In genomic region chr13:20206065-20206725, GRCh38 we compare ENCODE assay signal across 1 cellular context.
TF ChIP-seq lines count a peak whose summit lies in the region.

No MANE protein-coding gene starts in this region.

TF ChIP-seq in GM23338, 12 proteins besides CTCF, POLR2A, EP300 and RAD21 (continued from another document):
- TF ChIP-seq, protein P1, sequence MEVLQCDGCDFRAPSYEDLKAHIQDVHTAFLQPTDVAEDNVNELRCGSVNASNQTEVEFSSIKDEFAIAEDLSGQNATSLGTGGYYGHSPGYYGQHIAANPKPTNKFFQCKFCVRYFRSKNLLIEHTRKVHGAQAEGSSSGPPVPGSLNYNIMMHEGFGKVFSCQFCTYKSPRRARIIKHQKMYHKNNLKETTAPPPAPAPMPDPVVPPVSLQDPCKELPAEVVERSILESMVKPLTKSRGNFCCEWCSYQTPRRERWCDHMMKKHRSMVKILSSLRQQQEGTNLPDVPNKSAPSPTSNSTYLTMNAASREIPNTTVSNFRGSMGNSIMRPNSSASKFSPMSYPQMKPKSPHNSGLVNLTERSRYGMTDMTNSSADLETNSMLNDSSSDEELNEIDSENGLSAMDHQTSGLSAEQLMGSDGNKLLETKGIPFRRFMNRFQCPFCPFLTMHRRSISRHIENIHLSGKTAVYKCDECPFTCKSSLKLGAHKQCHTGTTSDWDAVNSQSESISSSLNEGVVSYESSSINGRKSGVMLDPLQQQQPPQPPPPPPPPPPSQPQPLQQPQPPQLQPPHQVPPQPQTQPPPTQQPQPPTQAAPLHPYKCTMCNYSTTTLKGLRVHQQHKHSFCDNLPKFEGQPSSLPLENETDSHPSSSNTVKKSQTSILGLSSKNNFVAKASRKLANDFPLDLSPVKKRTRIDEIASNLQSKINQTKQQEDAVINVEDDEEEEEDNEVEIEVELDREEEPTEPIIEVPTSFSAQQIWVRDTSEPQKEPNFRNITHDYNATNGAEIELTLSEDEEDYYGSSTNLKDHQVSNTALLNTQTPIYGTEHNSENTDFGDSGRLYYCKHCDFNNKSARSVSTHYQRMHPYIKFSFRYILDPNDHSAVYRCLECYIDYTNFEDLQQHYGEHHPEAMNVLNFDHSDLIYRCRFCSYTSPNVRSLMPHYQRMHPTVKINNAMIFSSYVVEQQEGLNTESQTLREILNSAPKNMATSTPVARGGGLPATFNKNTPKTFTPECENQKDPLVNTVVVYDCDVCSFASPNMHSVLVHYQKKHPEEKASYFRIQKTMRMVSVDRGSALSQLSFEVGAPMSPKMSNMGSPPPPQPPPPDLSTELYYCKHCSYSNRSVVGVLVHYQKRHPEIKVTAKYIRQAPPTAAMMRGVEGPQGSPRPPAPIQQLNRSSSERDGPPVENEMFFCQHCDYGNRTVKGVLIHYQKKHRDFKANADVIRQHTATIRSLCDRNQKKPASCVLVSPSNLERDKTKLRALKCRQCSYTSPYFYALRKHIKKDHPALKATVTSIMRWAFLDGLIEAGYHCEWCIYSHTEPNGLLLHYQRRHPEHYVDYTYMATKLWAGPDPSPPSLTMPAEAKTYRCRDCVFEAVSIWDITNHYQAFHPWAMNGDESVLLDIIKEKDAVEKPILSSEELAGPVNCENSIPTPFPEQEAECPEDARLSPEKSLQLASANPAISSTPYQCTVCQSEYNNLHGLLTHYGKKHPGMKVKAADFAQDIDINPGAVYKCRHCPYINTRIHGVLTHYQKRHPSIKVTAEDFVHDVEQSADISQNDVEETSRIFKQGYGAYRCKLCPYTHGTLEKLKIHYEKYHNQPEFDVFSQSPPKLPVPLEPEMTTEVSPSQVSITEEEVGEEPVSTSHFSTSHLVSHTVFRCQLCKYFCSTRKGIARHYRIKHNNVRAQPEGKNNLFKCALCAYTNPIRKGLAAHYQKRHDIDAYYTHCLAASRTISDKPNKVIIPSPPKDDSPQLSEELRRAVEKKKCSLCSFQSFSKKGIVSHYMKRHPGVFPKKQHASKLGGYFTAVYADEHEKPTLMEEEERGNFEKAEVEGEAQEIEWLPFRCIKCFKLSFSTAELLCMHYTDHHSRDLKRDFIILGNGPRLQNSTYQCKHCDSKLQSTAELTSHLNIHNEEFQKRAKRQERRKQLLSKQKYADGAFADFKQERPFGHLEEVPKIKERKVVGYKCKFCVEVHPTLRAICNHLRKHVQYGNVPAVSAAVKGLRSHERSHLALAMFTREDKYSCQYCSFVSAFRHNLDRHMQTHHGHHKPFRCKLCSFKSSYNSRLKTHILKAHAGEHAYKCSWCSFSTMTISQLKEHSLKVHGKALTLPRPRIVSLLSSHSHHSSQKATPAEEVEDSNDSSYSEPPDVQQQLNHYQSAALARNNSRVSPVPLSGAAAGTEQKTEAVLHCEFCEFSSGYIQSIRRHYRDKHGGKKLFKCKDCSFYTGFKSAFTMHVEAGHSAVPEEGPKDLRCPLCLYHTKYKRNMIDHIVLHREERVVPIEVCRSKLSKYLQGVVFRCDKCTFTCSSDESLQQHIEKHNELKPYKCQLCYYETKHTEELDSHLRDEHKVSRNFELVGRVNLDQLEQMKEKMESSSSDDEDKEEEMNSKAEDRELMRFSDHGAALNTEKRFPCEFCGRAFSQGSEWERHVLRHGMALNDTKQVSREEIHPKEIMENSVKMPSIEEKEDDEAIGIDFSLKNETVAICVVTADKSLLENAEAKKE (CRISPR knock-in tag; IDR thresholded peaks at IDR 0.05) = no peak
- TF ChIP-seq, protein P2, sequence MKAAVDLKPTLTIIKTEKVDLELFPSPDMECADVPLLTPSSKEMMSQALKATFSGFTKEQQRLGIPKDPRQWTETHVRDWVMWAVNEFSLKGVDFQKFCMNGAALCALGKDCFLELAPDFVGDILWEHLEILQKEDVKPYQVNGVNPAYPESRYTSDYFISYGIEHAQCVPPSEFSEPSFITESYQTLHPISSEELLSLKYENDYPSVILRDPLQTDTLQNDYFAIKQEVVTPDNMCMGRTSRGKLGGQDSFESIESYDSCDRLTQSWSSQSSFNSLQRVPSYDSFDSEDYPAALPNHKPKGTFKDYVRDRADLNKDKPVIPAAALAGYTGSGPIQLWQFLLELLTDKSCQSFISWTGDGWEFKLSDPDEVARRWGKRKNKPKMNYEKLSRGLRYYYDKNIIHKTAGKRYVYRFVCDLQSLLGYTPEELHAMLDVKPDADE (IDR thresholded peaks at IDR 0.05) = no peak
- no peak for TF ChIP-seq STAT1 (IDR thresholded peaks at IDR 0.05; ENCODE audit: unreplicated experiment)
- no peak for TF ChIP-seq POLR2AphosphoS5 (IDR thresholded peaks at IDR 0.05; ENCODE audit: low read depth)
